ENCODE assay signal across 22 cellular contexts in genomic region chr10:87916515-87916914, GRCh38. TPM values are rescaled to one million over a fixed set of nuclear protein-coding genes. Genes with fewer than 3 reads are reported as not detected.
DNase-seq lines count a peak whose midpoint lies in the region; ATAC-seq, FAIRE-seq and TF ChIP-seq lines count a peak whose summit lies in the region.
"Had no signal": no experiment of that assay in that cellular context is flagged by ENCODE, and none has a peak within 500 bp of the region (broad histone marks: within the 10 kb centered on the region; RNA-seq: fewer than 3 reads in every experiment).

No MANE protein-coding gene starts in this region.

- POLR2A ChIA-PET in CD8-positive, alpha-beta T cell (lab: Charles Lee): interaction anchor here (0.5 kb wide), 1 partner anchor 55 kb away, joined by 3 read pairs; no protein-coding TSS in a partner anchor
- POLR2A ChIA-PET in OCI-LY7 (lab: Charles Lee): interaction anchor here (3.5 kb wide), 1 partner anchor 10 kb away, joined by 24 read pairs; no protein-coding TSS in a partner anchor

- WGBS in small intestine, 3 donors: 75 to 79% (median 77%) methylated on average over 3 of the region's 3 CpGs

- dilution Hi-C loops in keratinocyte (cut with MboI; ENCODE audit: extremely low pct_ligation_motif_present, low sequenced_read_pairs): no loop called here

- H4K20me1 ChIP-seq in OCI-LY7 (ENCODE audit: insufficient read depth, low read length) (0 out of 2 replicates have a peak, but pooled peaks cover 8% of the 10 kb centered on the region), keratinocyte (ENCODE audit: control insufficient read depth, extremely low read depth, insufficient read depth, low read length) (peaks cover 5% of the 10 kb centered on the region)

- no peaks in the 10 kb centered on the region for H3K9me2 ChIP-seq in OCI-LY7 (ENCODE audit: insufficient read depth, low read length)

- no peaks in the 10 kb centered on the region for H3K27me3 ChIP-seq in CD8-positive, alpha-beta T cell (ENCODE audit: insufficient read depth, low read length)
- no peaks in the 10 kb centered on the region for H3K27me3 ChIP-seq in keratinocyte (ENCODE audit: control insufficient read depth, extremely low read depth, insufficient read depth, low read length)
- H3K27me3 ChIP-seq in small intestine (ENCODE audit: control insufficient read depth in 2 of 2, insufficient read depth in 2 of 2, low read length in 2 of 2): no peaks in the 10 kb centered on the region
- H3K27me3 ChIP-seq: body of pancreas, esophagus muscularis mucosa, right atrium auricular region had no signal

- CTCF ChIA-PET in CD8-positive, alpha-beta T cell (lab: Charles Lee): no interaction called here
- CTCF ChIA-PET in OCI-LY7 (lab: Charles Lee; ENCODE audit: unreplicated experiment): no interaction called here

- BruUV-seq in OCI-LY7 (replicated peaks; lab: Mats Ljungman, UMichigan): TSS peak; percentile 3

- peak; percentile 69 for FAIRE-seq in keratinocyte (lab: Jason Lieb, UNC)
- FAIRE-seq in small intestine (lab: Jason Lieb, UNC): no peak

- H3K79me2 ChIP-seq in OCI-LY7 (ENCODE audit: insufficient read depth, low read depth, low read length) (peaks cover 100% of the 10 kb centered on the region), keratinocyte (ENCODE audit: control insufficient read depth, insufficient read depth, low read length) (peaks cover 72% of the 10 kb centered on the region)

- H3K4me2 ChIP-seq in OCI-LY7 (ENCODE audit: low read length) (no peak overlapping the region), keratinocyte (ENCODE audit: control insufficient read depth, extremely low read depth, insufficient read depth, low read depth, low read length) (peak overlapping the region; percentile 39)

- intact Hi-C loops in CD8-positive, alpha-beta T cell (cut with DNase I, micrococcal nuclease): loop anchor here in 1 of 2 experiments (5.0 kb wide), 1 partner anchor 54 kb away; the partner anchor contains the start of genes KLLN and PTEN
- intact Hi-C loops in OCI-LY7 (cut with micrococcal nuclease; ENCODE audit: unreplicated experiment): no loop called here

- peaks cover 18% of the 10 kb centered on the region for H3K9me3 ChIP-seq in CD8-positive, alpha-beta T cell (ENCODE audit: low read length)
- H3K9me3 ChIP-seq in OCI-LY7 (ENCODE audit: low read length) (peaks cover 22% of the 10 kb centered on the region; the same call in 1 of the 2 replicates), keratinocyte (ENCODE audit: control insufficient read depth, low read depth, low read length) (no peaks in the 10 kb centered on the region), small intestine (ENCODE audit: control insufficient read depth, low read depth) (no peaks in the 10 kb centered on the region)

- H3K36me3 Mint-ChIP-seq in CD8-positive, alpha-beta T cell: peaks cover 53% of the 10 kb centered on the region

- no peak overlapping the region for H3K4me3 ChIP-seq in CD8-positive, alpha-beta T cell (ENCODE audit: low read depth, low read length)
- H3K4me3 ChIP-seq in OCI-LY7 (ENCODE audit: low read depth, low read length, poor library complexity, severe bottlenecking): no peak overlapping the region
- no peak overlapping the region for H3K4me3 ChIP-seq in keratinocyte (ENCODE audit: control insufficient read depth in 2 of 3, extremely low read depth in 1 of 3, insufficient read depth in 2 of 3, low read depth in 1 of 3, low read length in 3 of 3)
- H3K4me3 ChIP-seq in small intestine (ENCODE audit: low read depth in 1 of 2, low read length in 2 of 2): no peak overlapping the region
- H3K4me3 ChIP-seq: body of pancreas, esophagus muscularis mucosa, lower lobe of right lung, right atrium auricular region had no signal

- H3K36me3 ChIP-seq in CD8-positive, alpha-beta T cell (ENCODE audit: insufficient read depth, low read length): peaks cover 4% of the 10 kb centered on the region
- H3K36me3 ChIP-seq in OCI-LY7 (ENCODE audit: insufficient read depth, low read length) (peaks cover 83% of the 10 kb centered on the region), keratinocyte (ENCODE audit: control insufficient read depth in 2 of 2, extremely low read depth in 1 of 2, insufficient read depth in 2 of 2, low read length in 2 of 2) (no peaks in the 10 kb centered on the region), small intestine (ENCODE audit: control insufficient read depth in 2 of 2, insufficient read depth in 2 of 2, low read length in 2 of 2) (no peaks in the 10 kb centered on the region)
- H3K36me3 ChIP-seq: lower lobe of right lung, right atrium auricular region had no signal

- H3K9me1 ChIP-seq in keratinocyte (ENCODE audit: control insufficient read depth, extremely low read depth, insufficient read depth, low read length): no peaks in the 10 kb centered on the region

- TF ChIP-seq CTCF in CD8-positive, alpha-beta T cell (IDR thresholded peaks at IDR 0.05): no peak
- TF ChIP-seq CTCF in OCI-LY7 (conservative IDR thresholded peaks at IDR 0.05; ENCODE audit: low read length): no peak
- no peak for TF ChIP-seq CTCF in keratinocyte (optimal IDR thresholded peaks at IDR 0.05 in 1 of 3, IDR thresholded peaks at IDR 0.05 in 1 of 3, conservative IDR thresholded peaks at IDR 0.05 in 1 of 3; ENCODE audit: extremely low read depth in 1 of 3, insufficient read depth in 2 of 3, low read length in 3 of 3)

- H3K27me3 Mint-ChIP-seq in CD8-positive, alpha-beta T cell (ENCODE audit: low read depth): no peaks in the 10 kb centered on the region
- H3K27me3 Mint-ChIP-seq: activated CD4-positive, alpha-beta T cell treated with anti-CD3 and anti-CD28 coated beads for 36 hours had no signal

- DNase-seq in CD8-positive, alpha-beta T cell: no peak
- DNase-seq in OCI-LY7 (ENCODE audit: low spot score) (no peak), keratinocyte (ENCODE audit: low read depth, low spot score) (no peak), small intestine (peak; percentile 13), hippocampal formation (lab: John Stamatoyannopoulos, UW) (no peak), NCI-H1092 treated with DMSO at 0.1 percent for 48 hours (lab: John Stamatoyannopoulos, UW) (no peak), GM19238 (ENCODE audit: insufficient read length, low spot score) (no peak)
- DNase-seq: activated CD4-positive, alpha-beta T cell treated with anti-CD3 and anti-CD28 coated beads for 36 hours; activated CD8-positive, alpha-beta memory T cell treated with anti-CD3 and anti-CD28 coated beads, Interleukin-2, amount 50 U/mL, for 4 hours; activated naive CD4-positive, alpha-beta T cell treated with Interleukin-2 at 50 U/mL for 16 hours; body of pancreas; Calu3; H7; Karpas-422; lower lobe of right lung; PC-3; stimulated activated CD4-positive, alpha-beta T cell treated with anti-CD3 and anti-CD28 coated beads, Interleukin-1b, Interleukin-23, amount 100 ng/mL, for 48 hours; substantia nigra had no signal

- H3K4me1 ChIP-seq in CD8-positive, alpha-beta T cell (ENCODE audit: insufficient read depth, low read length): peaks cover 33% of the 10 kb centered on the region
- H3K4me1 ChIP-seq in OCI-LY7 (ENCODE audit: insufficient read depth, low read length, poor library complexity, severe bottlenecking) (peaks cover 34% of the 10 kb centered on the region), keratinocyte (ENCODE audit: control insufficient read depth, extremely low read depth, insufficient read depth, low read length) (peaks cover 16% of the 10 kb centered on the region), small intestine (ENCODE audit: control insufficient read depth in 2 of 2, insufficient read depth in 1 of 2, low read depth in 1 of 2, low read length in 1 of 2) (no peaks in the 10 kb centered on the region)

- H2AFZ ChIP-seq in OCI-LY7 (ENCODE audit: low read length) (no peak overlapping the region), keratinocyte (ENCODE audit: control insufficient read depth, low read length) (no peak overlapping the region)

- peaks cover 22% of the 10 kb centered on the region for H3K9me3 Mint-ChIP-seq in CD8-positive, alpha-beta T cell

- no peak overlapping the region for H3K9ac ChIP-seq in keratinocyte (ENCODE audit: control insufficient read depth, extremely low read depth, insufficient read depth, low read length)

- H3K4me3 Mint-ChIP-seq in CD8-positive, alpha-beta T cell: no peak overlapping the region
- H3K4me3 Mint-ChIP-seq: activated CD4-positive, alpha-beta T cell treated with anti-CD3 and anti-CD28 coated beads for 36 hours; neural crest cell had no signal

- H3K4me1 Mint-ChIP-seq in CD8-positive, alpha-beta T cell (ENCODE audit: low read depth): peaks cover 58% of the 10 kb centered on the region

- no peak for ATAC-seq in CD8-positive, alpha-beta T cell
- ATAC-seq in GM18505 (IDR thresholded peaks at IDR 0.05; ENCODE audit: unreplicated experiment): no peak
- ATAC-seq: activated CD4-positive, alpha-beta T cell treated with anti-CD3 and anti-CD28 coated beads for 36 hours; body of pancreas; PC-3 had no signal

- TF ChIP-seq POLR2A in GM18505 (IDR thresholded peaks at IDR 0.05; ENCODE audit: borderline replicate concordance, extremely low read depth, insufficient read depth, insufficient read length): no peak

- H3K27ac Mint-ChIP-seq in CD8-positive, alpha-beta T cell: peak overlapping the region; percentile 1
- H3K27ac Mint-ChIP-seq: activated CD4-positive, alpha-beta T cell treated with anti-CD3 and anti-CD28 coated beads for 36 hours had no signal

- H3K27ac ChIP-seq in CD8-positive, alpha-beta T cell (ENCODE audit: low read depth, low read length): no peak overlapping the region
- H3K27ac ChIP-seq in OCI-LY7 (ENCODE audit: low read depth, low read length, poor library complexity, severe bottlenecking) (no peak overlapping the region), keratinocyte (ENCODE audit: control insufficient read depth, insufficient read depth, low read length) (no peak overlapping the region), small intestine (ENCODE audit: low read depth in 1 of 2, low read length in 1 of 2) (no peak overlapping the region)
- H3K27ac ChIP-seq: body of pancreas, lower lobe of right lung, right atrium auricular region had no signal

RNA-seq across cellular contexts. Expression of gene PTEN, which starts 53.1 kb away (rescaled TPM):
- total RNA-seq in CD8-positive, alpha-beta T cell: 10 to 100 TPM; 57.5 to 66.1 TPM
- total RNA-seq in OCI-LY7 (2014; rRNA removed; shearing (Covaris generic)): 113 and 135 TPM in 2 replicates
- total RNA-seq in OCI-LY7 (2022): 173 and 176 TPM in 2 replicates
- 11.7 to 39.4 TPM (median 23.8 TPM) in 3 replicates for polyA plus RNA-seq in keratinocyte
- 134 TPM for polyA plus RNA-seq in keratinocyte (2011; ENCODE audit: low read depth)
- 14.0 and 23.4 TPM in 2 replicates for polyA plus RNA-seq in keratinocyte (2011; cell fraction: cytosol; rRNA removed)
- 11.7 and 16.1 TPM in 2 replicates for polyA plus RNA-seq in keratinocyte (2011; cell fraction: nucleus; rRNA removed)
- 26.8 and 38.1 TPM in 2 replicates for polyA plus RNA-seq in keratinocyte (2012; ENCODE audit: low replicate concordance)
- 11.7 to 85.4 TPM (median 37.7 TPM) in 3 replicates for polyA minus RNA-seq in keratinocyte
- polyA minus RNA-seq in keratinocyte (2011; cell fraction: cytosol; rRNA and poly(A)+ RNA removed): 33.4 TPM
- polyA minus RNA-seq in keratinocyte (2011; cell fraction: nucleus; rRNA and poly(A)+ RNA removed): 40.6 and 51.3 TPM in 2 replicates
- polyA plus RNA-seq in small intestine: 10 to 100 TPM; 18.8 to 30.5 (median 24.8) TPM

RNA-seq across cellular contexts. Expression of gene KLLN, which starts 53.2 kb away (rescaled TPM):
- total RNA-seq in CD8-positive, alpha-beta T cell: under 1 TPM; 0.38 to 0.42 TPM
- 2.4 and 3.8 TPM in 2 replicates for total RNA-seq in OCI-LY7 (2014; rRNA removed; shearing (Covaris generic))
- 5.1 and 5.5 TPM in 2 replicates for total RNA-seq in OCI-LY7 (2022)
- polyA plus RNA-seq in keratinocyte (0.10 to 0.31 TPM (median 0.16 TPM) in 3 replicates), small intestine (under 1 TPM in 2 of 3 donors, not detected in 1; 0.27 to 0.55 TPM)
- polyA plus RNA-seq in keratinocyte (2011; ENCODE audit: low read depth): 0.12 TPM
- polyA plus RNA-seq in keratinocyte (2011; cell fraction: cytosol; rRNA removed): 0.17 and 0.22 TPM in 2 replicates
- polyA plus RNA-seq in keratinocyte (2011; cell fraction: nucleus; rRNA removed): 0.16 and 0.17 TPM in 2 replicates
- polyA plus RNA-seq in keratinocyte (2012; ENCODE audit: low replicate concordance): 0.13 and 0.25 TPM in 2 replicates
- polyA minus RNA-seq in keratinocyte: 0.10 to 0.35 TPM (median 0.26 TPM) in 3 replicates
- polyA minus RNA-seq in keratinocyte (2011; cell fraction: cytosol; rRNA and poly(A)+ RNA removed): 0.58 TPM
- polyA minus RNA-seq in keratinocyte (2011; cell fraction: nucleus; rRNA and poly(A)+ RNA removed): 0.16 and 0.32 TPM in 2 replicates
